Comparison of ENCODE assay signal across 29 cellular contexts in the genomic region with DNA sequence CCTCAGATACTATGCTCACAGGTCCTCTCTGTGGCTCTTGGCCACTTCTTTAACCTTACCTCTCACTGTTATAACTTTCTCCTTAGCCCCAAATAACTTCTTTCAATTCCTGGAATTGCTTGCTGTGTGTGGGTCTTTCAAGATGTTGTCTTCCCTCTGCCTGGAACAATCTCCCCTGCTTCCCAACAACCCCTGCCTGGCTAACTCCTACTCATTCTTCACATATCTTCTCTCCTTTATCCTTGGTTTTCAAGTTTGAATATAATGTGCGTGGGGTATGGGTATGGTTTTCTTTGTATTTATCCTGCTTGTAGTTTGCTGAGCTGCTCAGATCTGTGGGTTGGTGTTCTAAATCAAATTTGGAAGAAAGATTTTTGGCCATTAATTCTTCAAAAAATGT.
"Had no signal": no experiment of that assay in that cellular context is flagged by ENCODE, and none has a peak within 500 bp of the region (broad histone marks: within the 10 kb centered on the region; RNA-seq: fewer than 3 reads in every experiment).

No MANE protein-coding gene starts in this region.

- FAIRE-seq: kidney had no signal

- H3K4me3 ChIP-seq: colonic mucosa, gastroesophageal sphincter, heart left ventricle, hepatocyte, left lung, neural progenitor cell, prostate gland, right atrium auricular region, smooth muscle cell, suprapubic skin, thyroid gland had no signal

- H3K9me3 Mint-ChIP-seq: dendritic cell treated with granulocyte-macrophage colony-stimulating factor and Interleukin-4, amounts not matched to agents 40 ng/mL and 50 ng/mL, for 4 days; endodermal cell; natural killer cell; neural progenitor cell; stimulated activated naive CD8-positive, alpha-beta T cell treated with anti-CD3 and anti-CD28 coated beads, Interleukin-15, amount 100 ng/mL, for 72 hours had no signal

- ATAC-seq: esophagus mucosa; foreskin keratinocyte; gastroesophageal sphincter; heart left ventricle; left cardiac atrium; left lung; natural killer cell; sciatic nerve; stimulated activated naive CD8-positive, alpha-beta T cell treated with anti-CD3 and anti-CD28 coated beads, Interleukin-15, amount 100 ng/mL, for 72 hours had no signal

- H3K27me3 ChIP-seq: colonic mucosa, foreskin keratinocyte, gastroesophageal sphincter, heart left ventricle, hepatocyte, left lung, neural progenitor cell, right atrium auricular region, suprapubic skin, thyroid gland had no signal

- DNase-seq: colonic mucosa; effector CD8-positive, alpha-beta T cell; endodermal cell; foreskin keratinocyte; heart left ventricle; kidney; left cardiac atrium; left lung; mesenchymal stem cell; natural killer cell; nucleus accumbens; stimulated activated CD4-positive, alpha-beta T cell treated with anti-CD3 and anti-CD28 coated beads, Interleukin-12 subunit alpha, Interleukin-12 subunit beta, amount 100 ng/mL, for 4 hours; stimulated activated CD4-positive, alpha-beta T cell treated with anti-CD3 and anti-CD28 coated beads, Interleukin-1b, Interleukin-23, amount 100 ng/mL, for 48 hours; stimulated activated CD4-positive, alpha-beta T cell treated with anti-CD3 and anti-CD28 coated beads, Interleukin-4, amount 100 ng/mL, for 1 hour; stimulated activated CD8-positive, alpha-beta memory T cell treated with anti-CD3 and anti-CD28 coated beads, Interleukin-4, amount 100 ng/mL, for 48 hours; stimulated activated naive CD8-positive, alpha-beta T cell treated with anti-CD3 and anti-CD28 coated beads, Interleukin-15, amount 100 ng/mL, for 72 hours; thyroid gland; trophoblast cell had no signal

- H3K4me3 Mint-ChIP-seq: dendritic cell treated with granulocyte-macrophage colony-stimulating factor and Interleukin-4, amounts not matched to agents 40 ng/mL and 50 ng/mL, for 4 days; endodermal cell; natural killer cell; neural progenitor cell; stimulated activated naive CD8-positive, alpha-beta T cell treated with anti-CD3 and anti-CD28 coated beads, Interleukin-15, amount 100 ng/mL, for 72 hours had no signal

- H3K9me3 ChIP-seq: colonic mucosa, gastroesophageal sphincter, heart left ventricle, left lung, prostate gland, right atrium auricular region, suprapubic skin, thyroid gland had no signal

- H2AFZ ChIP-seq: hepatocyte, neural progenitor cell had no signal

- H3K27ac ChIP-seq: colonic mucosa, epithelial cell of prostate, foreskin keratinocyte, gastroesophageal sphincter, heart left ventricle, hepatocyte, left lung, neural progenitor cell, prostate gland, right atrium auricular region, suprapubic skin, thyroid gland had no signal

- H3K9ac ChIP-seq: neural progenitor cell had no signal

- H3K36me3 ChIP-seq: colonic mucosa, left lung, neural progenitor cell, prostate gland, right atrium auricular region, suprapubic skin, thyroid gland had no signal

- H3K4me1 ChIP-seq: colonic mucosa, foreskin keratinocyte, neural progenitor cell, prostate gland, thyroid gland had no signal

- H3K4me2 ChIP-seq: hepatocyte, neural progenitor cell, smooth muscle cell had no signal

- H3K27ac Mint-ChIP-seq: dendritic cell treated with granulocyte-macrophage colony-stimulating factor and Interleukin-4, amounts not matched to agents 40 ng/mL and 50 ng/mL, for 4 days; endodermal cell; natural killer cell; neural progenitor cell; stimulated activated naive CD8-positive, alpha-beta T cell treated with anti-CD3 and anti-CD28 coated beads, Interleukin-15, amount 100 ng/mL, for 72 hours had no signal

- H3K36me3 Mint-ChIP-seq: natural killer cell, neural progenitor cell had no signal
